In genomic region chr10:35336921-35337741, GRCh38 we compare ENCODE assay signal across 1 cellular context.
A peak's percentile ranks its signal among the peaks of the same experiment; 100 is the strongest.
TF ChIP-seq lines count a peak whose summit lies in the region.

No MANE protein-coding gene starts in this region.

TF ChIP-seq in HepG2, 621 proteins besides CTCF, POLR2A, EP300 and RAD21 (continued from another document):
- TF ChIP-seq MTERF4 (CRISPR knock-in tag; IDR thresholded peaks at IDR 0.05) (0 out of 2 replicates have a peak, but pooled peaks have one; percentile 48), MXD3 (CRISPR knock-in tag; IDR thresholded peaks at IDR 0.05) (peak; percentile 46; the same call in 1 of the 2 replicates), KMT2A (CRISPR knock-in tag; IDR thresholded peaks at IDR 0.05) (peak; percentile 81; the same call in 1 of the 2 replicates), ZNF143 (CRISPR knock-in tag; IDR thresholded peaks at IDR 0.05) (0 out of 2 replicates have a peak, but pooled peaks have one; percentile 27), SIX1 (CRISPR knock-in tag; IDR thresholded peaks at IDR 0.05; ENCODE audit: borderline replicate concordance) (no peak), NBN (conservative IDR thresholded peaks at IDR 0.05) (no peak), ZNF616 (CRISPR knock-in tag; IDR thresholded peaks at IDR 0.05; ENCODE audit: low read depth) (0 out of 2 replicates have a peak, but pooled peaks have one; percentile 33), KAT7 (CRISPR knock-in tag; IDR thresholded peaks at IDR 0.05; ENCODE audit: borderline replicate concordance) (peak; percentile 42; the same call in 1 of the 2 replicates), ZKSCAN8 (CRISPR knock-in tag; IDR thresholded peaks at IDR 0.05; ENCODE audit: borderline replicate concordance) (no peak), PHF20 (CRISPR knock-in tag; IDR thresholded peaks at IDR 0.05) (peak; percentile 39; the same call in 1 of the 2 replicates), HOXA9 (CRISPR knock-in tag; IDR thresholded peaks at IDR 0.05; ENCODE audit: borderline replicate concordance) (no peak), MAFG (CRISPR knock-in tag; IDR thresholded peaks at IDR 0.05) (no peak), REXO4 (CRISPR knock-in tag; IDR thresholded peaks at IDR 0.05; ENCODE audit: borderline replicate concordance) (no peak), ZNF430 (CRISPR knock-in tag; IDR thresholded peaks at IDR 0.05) (0 out of 2 replicates have a peak, but pooled peaks have one; percentile 32), ASH2L (IDR thresholded peaks at IDR 0.05; ENCODE audit: insufficient read length, low read depth, low read length) (peak; percentile 67), RXRA (CRISPR knock-in tag; IDR thresholded peaks at IDR 0.05) (peak; percentile 33; the same call in 1 of the 2 replicates), ARNTL (CRISPR knock-in tag; IDR thresholded peaks at IDR 0.05) (no peak), ZMYM2 (CRISPR knock-in tag; IDR thresholded peaks at IDR 0.05) (peak; percentile 45; the same call in 1 of the 2 replicates), ZBTB14 (CRISPR knock-in tag; IDR thresholded peaks at IDR 0.05) (no peak), ZNF263 (CRISPR knock-in tag; IDR thresholded peaks at IDR 0.05) (no peak), TBX2 (CRISPR knock-in tag; IDR thresholded peaks at IDR 0.05; ENCODE audit: borderline replicate concordance) (0 out of 2 replicates have a peak, but pooled peaks have one; percentile 58), PHF8 (CRISPR knock-in tag; IDR thresholded peaks at IDR 0.05) (peak; percentile 67), STAT6 (CRISPR knock-in tag; IDR thresholded peaks at IDR 0.05; ENCODE audit: borderline replicate concordance) (no peak), HDAC1 (CRISPR knock-in tag; IDR thresholded peaks at IDR 0.05) (peak; percentile 71; the same call in 1 of the 2 replicates), ZNF333 (CRISPR knock-in tag; IDR thresholded peaks at IDR 0.05; ENCODE audit: borderline replicate concordance) (peak; percentile 65; the same call in 1 of the 2 replicates), SMYD3 (CRISPR knock-in tag; IDR thresholded peaks at IDR 0.05) (no peak), NR2F2 (IDR thresholded peaks at IDR 0.05; ENCODE audit: borderline replicate concordance, low read depth) (no peak), ZNF768 (CRISPR knock-in tag; IDR thresholded peaks at IDR 0.05) (peak; percentile 15; the same call in 1 of the 2 replicates), MBNL3 (CRISPR knock-in tag; conservative IDR thresholded peaks at IDR 0.05) (no peak), EED (CRISPR knock-in tag; IDR thresholded peaks at IDR 0.05) (no peak), ZNF530 (CRISPR knock-in tag; IDR thresholded peaks at IDR 0.05; ENCODE audit: low read depth) (no peak), MYC (CRISPR knock-in tag; IDR thresholded peaks at IDR 0.05; ENCODE audit: borderline replicate concordance) (peak; percentile 34; the same call in 1 of the 2 replicates), TOE1 (CRISPR knock-in tag; IDR thresholded peaks at IDR 0.05) (no peak), ZNF546 (CRISPR knock-in tag; conservative IDR thresholded peaks at IDR 0.05) (no peak), ZBTB26 (CRISPR knock-in tag; IDR thresholded peaks at IDR 0.05; ENCODE audit: borderline replicate concordance) (peak; percentile 17; the same call in 1 of the 2 replicates), ZNF792 (CRISPR knock-in tag; IDR thresholded peaks at IDR 0.05) (no peak), ZNF660 (CRISPR knock-in tag; IDR thresholded peaks at IDR 0.05; ENCODE audit: borderline replicate concordance, low read depth) (no peak), ZFX (CRISPR knock-in tag; IDR thresholded peaks at IDR 0.05; ENCODE audit: low read depth) (peak; percentile 22; the same call in 1 of the 2 replicates), ZNF501 (CRISPR knock-in tag; IDR thresholded peaks at IDR 0.05) (peak; percentile 60), ISL2 (CRISPR knock-in tag; IDR thresholded peaks at IDR 0.05) (peak; percentile 49; the same call in 1 of the 2 replicates), SKIL (CRISPR knock-in tag; IDR thresholded peaks at IDR 0.05; ENCODE audit: borderline replicate concordance) (no peak), FOXC1 (CRISPR knock-in tag; IDR thresholded peaks at IDR 0.05; ENCODE audit: borderline replicate concordance) (peak; percentile 75; the same call in 1 of the 2 replicates), KDM3A (CRISPR knock-in tag; IDR thresholded peaks at IDR 0.05; ENCODE audit: low read depth) (peak; percentile 34; the same call in 1 of the 2 replicates), ZNF274 (CRISPR knock-in tag; IDR thresholded peaks at IDR 0.05) (peak; percentile 33; the same call in 1 of the 2 replicates), NFKB2 (CRISPR knock-in tag; IDR thresholded peaks at IDR 0.05; ENCODE audit: borderline replicate concordance) (peak; percentile 66; the same call in 1 of the 2 replicates)
